Comparison of ENCODE assay signal across 8 cellular contexts in the genomic region with DNA sequence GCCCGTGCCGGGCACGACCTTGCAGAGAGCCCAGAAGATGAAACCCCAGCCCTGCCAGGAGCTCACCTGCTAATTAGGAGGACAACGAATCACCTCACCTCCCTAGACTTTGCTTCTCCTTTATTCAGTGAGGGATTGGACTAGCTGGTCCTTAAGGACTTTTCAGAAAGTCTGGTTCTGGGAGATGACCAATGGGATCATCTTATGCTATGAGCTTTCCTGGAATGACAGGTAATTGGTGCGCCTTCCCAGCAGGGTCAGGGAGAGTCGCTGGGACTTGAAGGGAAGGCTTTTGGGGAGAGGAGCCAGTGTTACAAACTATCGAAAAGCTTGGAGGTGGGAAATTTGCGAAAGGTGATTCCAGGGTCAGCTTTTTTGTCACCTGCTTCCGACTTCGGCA.
DNase-seq lines count a peak whose midpoint lies in the region; TF ChIP-seq lines count a peak whose summit lies in the region.
"Not testable (repeated sequence)": the region's sequence is repeated elsewhere in the genome, so short reads cannot be mapped to it uniquely, and the experiment has no call there.

No MANE protein-coding gene starts in this region.

- intact Hi-C loops in activated T-helper 1 cell treated with anti-CD3 and anti-CD28 coated beads, Interleukin-12 subunit alpha, Interleukin-12 subunit beta, Interleukin-2, Interleukin-4 antibody, amounts not matched to agents 30 ng/mL and 10 ng/mL and 1 ng/mL, durations not matched to agents 14 hours and 24 hours and 36 hours (cut with micrococcal nuclease) = loop anchor here (5.0 kb wide), 1 partner anchor 284 kb away; the partner anchor contains the start of gene CLECL1

- H2AFZ ChIP-seq in OCI-LY1 (ENCODE audit: low read length) = not testable (repeated sequence)

- not testable (repeated sequence) for H3K27ac ChIP-seq in HUES64 (ENCODE audit: low read depth, low read length); suprapubic skin
- peak overlapping the region; percentile 69 for H3K27ac ChIP-seq in OCI-LY1 (ENCODE audit: low read depth, low read length, poor library complexity, severe bottlenecking)
- peak overlapping the region; percentile 59 for H3K27ac ChIP-seq in effector memory CD4-positive, alpha-beta T cell (ENCODE audit: insufficient read depth, low read length, poor library complexity, severe bottlenecking)

- H3K9me3 ChIP-seq in HUES64 (ENCODE audit: insufficient read depth, low read depth, low read length); OCI-LY1 (ENCODE audit: low read length); effector memory CD4-positive, alpha-beta T cell (ENCODE audit: control insufficient read depth, low read length); iPS-18c (ENCODE audit: control insufficient read depth, insufficient read depth, low read length); suprapubic skin: not testable (repeated sequence)

- peak overlapping the region; percentile 69 for H3K4me2 ChIP-seq in OCI-LY1 (ENCODE audit: low read length)

- H3K9ac ChIP-seq in HUES64 (ENCODE audit: low read depth, low read length) (peak overlapping the region; percentile 83), OCI-LY1 (ENCODE audit: low read length) (peak overlapping the region; percentile 74)

- not testable (repeated sequence) for H3K36me3 Mint-ChIP-seq in activated T-helper 1 cell treated with anti-CD3 and anti-CD28 coated beads, Interleukin-12 subunit alpha, Interleukin-12 subunit beta, Interleukin-2, Interleukin-4 antibody, amounts not matched to agents 30 ng/mL and 10 ng/mL and 1 ng/mL, durations not matched to agents 14 hours and 24 hours and 36 hours (ENCODE audit: low read depth); nephron progenitor cell (ENCODE audit: low read depth)

- peak overlapping the region; percentile 88 for H3K27ac Mint-ChIP-seq in activated T-helper 1 cell treated with anti-CD3 and anti-CD28 coated beads, Interleukin-12 subunit alpha, Interleukin-12 subunit beta, Interleukin-2, Interleukin-4 antibody, amounts not matched to agents 30 ng/mL and 10 ng/mL and 1 ng/mL, durations not matched to agents 14 hours and 24 hours and 36 hours
- H3K27ac Mint-ChIP-seq in nephron progenitor cell = not testable (repeated sequence)

- H3K4me1 ChIP-seq in HUES64 (ENCODE audit: insufficient read depth, low read length); effector memory CD4-positive, alpha-beta T cell (ENCODE audit: control insufficient read depth, insufficient read depth, low read length, poor library complexity, severe bottlenecking); suprapubic skin: not testable (repeated sequence)
- H3K4me1 ChIP-seq in OCI-LY1 (ENCODE audit: insufficient read depth, low read length, severe bottlenecking) = peaks cover 17% of the 10 kb centered on the region

- H3K27me3 ChIP-seq in HUES64 (ENCODE audit: insufficient read depth, low read length); OCI-LY1 (ENCODE audit: insufficient read depth, low read length); effector memory CD4-positive, alpha-beta T cell (replicated peaks; ENCODE audit: control insufficient read depth, insufficient read depth, low read length, poor library complexity, severe bottlenecking); suprapubic skin: not testable (repeated sequence)

- H3K4me3 ChIP-seq in HUES64 (ENCODE audit: low read length) (peak overlapping the region; percentile 93), OCI-LY1 (ENCODE audit: low read depth, low read length, poor library complexity, severe bottlenecking) (peak overlapping the region; percentile 68), iPS-18c (ENCODE audit: insufficient read depth, low read depth, low read length) (peak overlapping the region; percentile 68), suprapubic skin (peak overlapping the region; percentile 63)
- peak overlapping the region; percentile 73 for H3K4me3 ChIP-seq in effector memory CD4-positive, alpha-beta T cell (ENCODE audit: insufficient read depth, low read depth, low read length, poor library complexity, severe bottlenecking)

- H3K4me3 Mint-ChIP-seq in activated T-helper 1 cell treated with anti-CD3 and anti-CD28 coated beads, Interleukin-12 subunit alpha, Interleukin-12 subunit beta, Interleukin-2, Interleukin-4 antibody, amounts not matched to agents 30 ng/mL and 10 ng/mL and 1 ng/mL, durations not matched to agents 14 hours and 24 hours and 36 hours = peak overlapping the region; percentile 95
- H3K4me3 Mint-ChIP-seq in nephron progenitor cell = peak overlapping the region; percentile 95

- not testable (repeated sequence) for H3K27me3 Mint-ChIP-seq in activated T-helper 1 cell treated with anti-CD3 and anti-CD28 coated beads, Interleukin-12 subunit alpha, Interleukin-12 subunit beta, Interleukin-2, Interleukin-4 antibody, amounts not matched to agents 30 ng/mL and 10 ng/mL and 1 ng/mL, durations not matched to agents 14 hours and 24 hours and 36 hours (ENCODE audit: insufficient read depth); nephron progenitor cell (ENCODE audit: low read depth, poor library complexity)

- not testable (repeated sequence) for H3F3A ChIP-seq in OCI-LY1 (ENCODE audit: insufficient read depth, low read length)

- peak; percentile 5 for DNase-seq in COLO668 (lab: John Stamatoyannopoulos, UW; ENCODE audit: unreplicated experiment)
- DNase-seq in activated T-helper 1 cell treated with anti-CD3 and anti-CD28 coated beads, Interleukin-12 subunit alpha, Interleukin-12 subunit beta, Interleukin-2, Interleukin-4 antibody, amounts not matched to agents 30 ng/mL and 10 ng/mL and 1 ng/mL, durations not matched to agents 14 hours and 24 hours and 36 hours (ENCODE audit: low spot score); effector memory CD4-positive, alpha-beta T cell; nephron progenitor cell; suprapubic skin (ENCODE audit: low spot score in 2 of 2): not testable (repeated sequence)

- TF ChIP-seq EP300 in suprapubic skin (IDR thresholded peaks at IDR 0.05) = not testable (repeated sequence)

- not testable (repeated sequence) for H3K79me2 ChIP-seq in OCI-LY1 (ENCODE audit: insufficient read depth, low read length)

- H3K9me3 Mint-ChIP-seq in activated T-helper 1 cell treated with anti-CD3 and anti-CD28 coated beads, Interleukin-12 subunit alpha, Interleukin-12 subunit beta, Interleukin-2, Interleukin-4 antibody, amounts not matched to agents 30 ng/mL and 10 ng/mL and 1 ng/mL, durations not matched to agents 14 hours and 24 hours and 36 hours; nephron progenitor cell: not testable (repeated sequence)

- H3K9me2 ChIP-seq in OCI-LY1 (ENCODE audit: low read depth, low read length) = not testable (repeated sequence)

- not testable (repeated sequence) for TF ChIP-seq CTCF in OCI-LY1 (IDR thresholded peaks at IDR 0.05; ENCODE audit: low read length); nephron progenitor cell (IDR thresholded peaks at IDR 0.05); suprapubic skin (IDR thresholded peaks at IDR 0.05)

- H3K4me1 Mint-ChIP-seq in activated T-helper 1 cell treated with anti-CD3 and anti-CD28 coated beads, Interleukin-12 subunit alpha, Interleukin-12 subunit beta, Interleukin-2, Interleukin-4 antibody, amounts not matched to agents 30 ng/mL and 10 ng/mL and 1 ng/mL, durations not matched to agents 14 hours and 24 hours and 36 hours (ENCODE audit: low read depth) = peaks cover 20% of the 10 kb centered on the region
- peaks cover 21% of the 10 kb centered on the region for H3K4me1 Mint-ChIP-seq in nephron progenitor cell

- not testable (repeated sequence) for TF ChIP-seq POLR2A in suprapubic skin (IDR thresholded peaks at IDR 0.05)

- 52% methylated on average over 6 of the region's 10 CpGs for WGBS in HUES64
- 47% methylated on average over 7 of the region's 10 CpGs for WGBS in suprapubic skin

- H4K20me1 ChIP-seq in OCI-LY1 (ENCODE audit: insufficient read depth, low read length) = not testable (repeated sequence)

- not testable (repeated sequence) for H3K36me3 ChIP-seq in HUES64 (ENCODE audit: insufficient read depth, low read length); OCI-LY1 (ENCODE audit: insufficient read depth, low read length); effector memory CD4-positive, alpha-beta T cell (ENCODE audit: control insufficient read depth, insufficient read depth, low read length); suprapubic skin
